Comparison of ENCODE assay signal across 11 cellular contexts in genomic region chr4:40212674-40213504, GRCh38. TPM values are rescaled to one million over a fixed set of nuclear protein-coding genes. Genes with fewer than 3 reads are reported as not detected.
DNase-seq lines count a peak whose midpoint lies in the region; ATAC-seq and TF ChIP-seq lines count a peak whose summit lies in the region.
"Had no signal": no experiment of that assay in that cellular context is flagged by ENCODE, and none has a peak within 500 bp of the region (broad histone marks: within the 10 kb centered on the region; RNA-seq: fewer than 3 reads in every experiment).

No MANE protein-coding gene starts in this region.

- CTCF ChIA-PET in HEK293T (lab: Yijun Ruan, JAX): interaction anchor here (0.7 kb wide), 1 partner anchor 220 kb away, joined by 4 read pairs; no protein-coding TSS in a partner anchor

- ATAC-seq in activated naive CD8-positive, alpha-beta T cell treated with anti-CD3 and anti-CD28 coated beads, Interleukin-2, amount 10 ng/mL, durations not matched to agents 7 days and 5 days (ENCODE audit: low read depth): peak; percentile 35
- no peak for ATAC-seq in aorta (ENCODE audit: low FRiP score)
- ATAC-seq: body of pancreas, left cardiac atrium had no signal

- peaks cover 11% of the 10 kb centered on the region for H3K36me3 ChIP-seq in neutrophil
- no peaks in the 10 kb centered on the region for H3K36me3 ChIP-seq in aorta (ENCODE audit: control insufficient read depth in 1 of 2, insufficient read depth in 2 of 2, low read length in 1 of 2)

- H3K4me3 ChIP-seq in neutrophil (ENCODE audit: low read depth in 1 of 2, low read length in 1 of 2) (no peak overlapping the region), aorta (ENCODE audit: low read length in 2 of 2) (no peak overlapping the region)
- H3K4me3 ChIP-seq: body of pancreas had no signal

- H3K27me3 Mint-ChIP-seq in activated naive CD8-positive, alpha-beta T cell treated with anti-CD3 and anti-CD28 coated beads, Interleukin-2, amount 10 ng/mL, durations not matched to agents 7 days and 5 days: no peaks in the 10 kb centered on the region

- H3K27ac ChIP-seq in neutrophil (peak overlapping the region; percentile 17), aorta (ENCODE audit: low read depth in 1 of 2, low read length in 2 of 2) (no peak overlapping the region)
- H3K27ac ChIP-seq: body of pancreas had no signal

- H3K4me1 Mint-ChIP-seq in activated naive CD8-positive, alpha-beta T cell treated with anti-CD3 and anti-CD28 coated beads, Interleukin-2, amount 10 ng/mL, durations not matched to agents 7 days and 5 days: peaks cover 74% of the 10 kb centered on the region

- peaks cover 67% of the 10 kb centered on the region for H3K36me3 Mint-ChIP-seq in activated naive CD8-positive, alpha-beta T cell treated with anti-CD3 and anti-CD28 coated beads, Interleukin-2, amount 10 ng/mL, durations not matched to agents 7 days and 5 days

- no peaks in the 10 kb centered on the region for H3K27me3 ChIP-seq in neutrophil
- no peaks in the 10 kb centered on the region for H3K27me3 ChIP-seq in aorta (ENCODE audit: control insufficient read depth in 1 of 2, insufficient read depth in 2 of 2, low read length in 1 of 2)
- H3K27me3 ChIP-seq: body of pancreas had no signal

- H3K4me1 ChIP-seq in neutrophil (ENCODE audit: control insufficient read depth in 1 of 2, insufficient read depth in 1 of 2, low read depth in 1 of 2, low read length in 1 of 2) (peaks cover 15 to 21% of the 10 kb centered on the region in 2 experiments), aorta (ENCODE audit: control insufficient read depth in 1 of 2, insufficient read depth in 2 of 2, low read length in 2 of 2) (no peaks in the 10 kb centered on the region)
- H3K4me1 ChIP-seq: body of pancreas had no signal

- H3K4me3 Mint-ChIP-seq in activated naive CD8-positive, alpha-beta T cell treated with anti-CD3 and anti-CD28 coated beads, Interleukin-2, amount 10 ng/mL, durations not matched to agents 7 days and 5 days: peak overlapping the region; percentile 82

- H3K9me3 ChIP-seq in neutrophil (no peaks in the 10 kb centered on the region), aorta (ENCODE audit: control insufficient read depth, low read length) (no peaks in the 10 kb centered on the region)
- H3K9me3 ChIP-seq: body of pancreas had no signal

- no peaks in the 10 kb centered on the region for H3K9me3 Mint-ChIP-seq in activated naive CD8-positive, alpha-beta T cell treated with anti-CD3 and anti-CD28 coated beads, Interleukin-2, amount 10 ng/mL, durations not matched to agents 7 days and 5 days

- intact Hi-C loops in aorta (cut with DNase I): no loop called here

- DNase-seq in ELR (ENCODE audit: low read depth) (peak; percentile 32), LHCN-M2 (ENCODE audit: low read depth) (peak; percentile 41), HEK293T (ENCODE audit: extremely low spot score) (no peak), aorta (no peak)
- DNase-seq in activated naive CD8-positive, alpha-beta T cell treated with anti-CD3 and anti-CD28 coated beads, Interleukin-2, amount 10 ng/mL, durations not matched to agents 7 days and 5 days: no peak
- DNase-seq in activated CD8-positive, alpha-beta memory T cell treated with anti-CD3 and anti-CD28 coated beads, Interleukin-2, amount 50 U/mL, for 4 hours: no peak
- DNase-seq: body of pancreas, left cardiac atrium, NCI-H1436 treated with DMSO at 0.1 percent for 48 hours, posterior cingulate gyrus had no signal

- peak overlapping the region; percentile 92 for H3K27ac Mint-ChIP-seq in activated naive CD8-positive, alpha-beta T cell treated with anti-CD3 and anti-CD28 coated beads, Interleukin-2, amount 10 ng/mL, durations not matched to agents 7 days and 5 days

- POLR2A ChIA-PET in activated naive CD8-positive, alpha-beta T cell treated with anti-CD3 and anti-CD28 coated beads, Interleukin-2, amount 10 ng/mL, durations not matched to agents 7 days and 5 days (lab: Charles Lee): interaction anchor here (0.6 to 14.7 kb wide), 15 partner anchors 9 to 157 kb away, joined by 3 to 360 read pairs (median 7); partner anchors contain the start of genes N4BP2 and RHOH
- POLR2A ChIA-PET in HEK293T (lab: Yijun Ruan, JAX): no interaction called here

- 48 to 58% methylated on average over 6 of the region's 6 CpGs for WGBS in aorta, 2 donors

- no peak for TF ChIP-seq CTCF in neutrophil (IDR thresholded peaks at IDR 0.05)

TF ChIP-seq in HEK293T, 16 proteins besides CTCF, POLR2A, EP300 and RAD21:
- no peak for TF ChIP-seq HDGF (IDR thresholded peaks at IDR 0.05; ENCODE audit: borderline replicate concordance)

RNA-seq across cellular contexts. Expression of gene RHOH, which starts 16.1 kb away (rescaled TPM):
- total RNA-seq in LHCN-M2 (2014; rRNA removed) (0.75 and 0.90 TPM in 2 replicates), aorta (1 to 10 TPM; 3.3 to 4.1 TPM)
- polyA plus RNA-seq in LHCN-M2 (2012): not detected
- total RNA-seq in activated naive CD8-positive, alpha-beta T cell treated with anti-CD3 and anti-CD28 coated beads, Interleukin-2, amount 10 ng/mL, durations not matched to agents 7 days and 5 days: 100 to 1,000 TPM; 187 to 190 TPM
- polyA plus RNA-seq in aorta: 1 to 10 TPM in 1 of 2 donors, under 1 TPM in 1; 0.74 to 3.3 TPM

Comparison
In these comparisons a context has a peak if more than half of its experiments do, and no peak if none do; other contexts are left out.
1. DNase-seq: peak in ELR (single experiment) and LHCN-M2 (single experiment); none in activated naive CD8-positive, alpha-beta T cell treated with anti-CD3 and anti-CD28 coated beads, Interleukin-2, amount 10 ng/mL, durations not matched to agents 7 days and 5 days (single experiment), HEK293T (single experiment), activated CD8-positive, alpha-beta memory T cell treated with anti-CD3 and anti-CD28 coated beads, Interleukin-2, amount 50 U/mL, for 4 hours (single experiment) and aorta (0 of 2).
2. RNA of gene RHOH, which starts 16.1 kb away (total RNA-seq): 187 to 190 TPM in activated naive CD8-positive, alpha-beta T cell treated with anti-CD3 and anti-CD28 coated beads, Interleukin-2, amount 10 ng/mL, durations not matched to agents 7 days and 5 days; 3.3 to 4.1 TPM in aorta and 0.75 to 0.90 TPM in LHCN-M2; every median in the first group is over 10 times any median in the second.